13 cellular contexts compared by ENCODE assay signal in genomic region chr6:31143148-31143547, GRCh38. TPM values are rescaled to one million over a fixed set of nuclear protein-coding genes. Genes with fewer than 3 reads are reported as not detected.
DNase-seq lines count a peak whose midpoint lies in the region; ATAC-seq and TF ChIP-seq lines count a peak whose summit lies in the region.
"Had no signal": no experiment of that assay in that cellular context is flagged by ENCODE, and none has a peak within 500 bp of the region (broad histone marks: within the 10 kb centered on the region; RNA-seq: fewer than 3 reads in every experiment).

No MANE protein-coding gene starts in this region.

- H3K36me3 ChIP-seq in H7 (replicated peaks; ENCODE audit: control insufficient read depth, insufficient read depth, low read length) (peaks cover 20% of the 10 kb centered on the region), mammary epithelial cell (ENCODE audit: insufficient read depth, low read length) (no peaks in the 10 kb centered on the region)

- CTCF ChIA-PET in mammary epithelial cell (lab: Charles Lee; ENCODE audit: low non-redundant PET), result no interaction called here

- intact Hi-C loops in mammary epithelial cell (cut with micrococcal nuclease), result no loop called here

- H3K4me1 ChIP-seq in mammary epithelial cell (ENCODE audit: insufficient read depth, low read length), result peaks cover 19% of the 10 kb centered on the region

- no peaks in the 10 kb centered on the region for H4K20me1 ChIP-seq in mammary epithelial cell (ENCODE audit: insufficient read depth, low read length)

- no peak for TF ChIP-seq CTCF in mammary epithelial cell (conservative IDR thresholded peaks at IDR 0.05 in 1 of 2, IDR thresholded peaks at IDR 0.05 in 1 of 2; ENCODE audit: extremely low read depth in 1 of 2, insufficient read depth in 1 of 2, low read depth in 1 of 2, low read length in 2 of 2)

- H3K27me3 ChIP-seq in H7 (ENCODE audit: control insufficient read depth, insufficient read depth, low read length) (no peaks in the 10 kb centered on the region), mammary epithelial cell (ENCODE audit: insufficient read depth, low read length) (no peaks in the 10 kb centered on the region)

- no peak overlapping the region for H2AFZ ChIP-seq in mammary epithelial cell (ENCODE audit: low read depth, low read length)

- H3K9me3 ChIP-seq in mammary epithelial cell (replicated peaks; ENCODE audit: insufficient read depth, low read length), result no peaks in the 10 kb centered on the region

- H3K4me3 ChIP-seq in H7 (ENCODE audit: insufficient read depth, low read depth, low read length) (no peak overlapping the region), mammary epithelial cell (replicated peaks in 1 of 3; ENCODE audit: insufficient read depth in 1 of 3, low read depth in 2 of 3, low read length in 3 of 3) (no peak overlapping the region), skeletal muscle cell (ENCODE audit: low read depth, low read length) (no peak overlapping the region)

- no peak overlapping the region for H3K27ac ChIP-seq in mammary epithelial cell (ENCODE audit: insufficient read depth, low read depth, low read length)

- ATAC-seq in GM21576 (IDR thresholded peaks at IDR 0.05; ENCODE audit: unreplicated experiment), result no peak
- ATAC-seq: PC-3 had no signal

- BruUV-seq in mammary epithelial cell (replicated peaks; lab: Mats Ljungman, UMichigan), result no TSS peak

- DNase-seq in H7, result peak; percentile 94
- DNase-seq in mammary epithelial cell, result peak; percentile 37
- peak; percentile 82 for DNase-seq in hepatic stellate cell (ENCODE audit: low spot score)
- peak; percentile 79 for DNase-seq in skeletal muscle cell (ENCODE audit: low read depth)
- no peak for DNase-seq in NCI-H2196 (lab: John Stamatoyannopoulos, UW; ENCODE audit: unreplicated experiment)
- no peak for DNase-seq in DMS114 treated with DMSO at 0.1 percent for 48 hours (lab: John Stamatoyannopoulos, UW; ENCODE audit: unreplicated experiment)
- no peak for DNase-seq in NCI-H2107 treated with DMSO at 0.1 percent for 48 hours (lab: John Stamatoyannopoulos, UW; ENCODE audit: unreplicated experiment)
- DNase-seq: activated CD4-positive, alpha-beta T cell treated with anti-CD3 and anti-CD28 coated beads for 1 hour; activated naive CD8-positive, alpha-beta T cell treated with anti-CD3 and anti-CD28 coated beads, Interleukin-2, amount 10 ng/mL, durations not matched to agents 7 days and 5 days; DMS53; nucleus accumbens; PC-3 had no signal

- H3K4me2 ChIP-seq in mammary epithelial cell (ENCODE audit: insufficient read depth, low read depth, low read length), result no peak overlapping the region

- dilution Hi-C loops in mammary epithelial cell (cut with HindIII; ENCODE audit: low sequenced_read_pairs), result no loop called here

- in situ Hi-C loops in mammary epithelial cell (cut with MboI; ENCODE audit: low sequenced_read_pairs in 2 of 2), result no loop called here

- 22% methylated on average over 9 of the region's 11 CpGs for WGBS in mammary epithelial cell (ENCODE audit: low coverage, missing lambda C conversion rate)

- no peak overlapping the region for H3K9ac ChIP-seq in mammary epithelial cell (ENCODE audit: insufficient read depth, low read length)

- no peaks in the 10 kb centered on the region for H3K79me2 ChIP-seq in mammary epithelial cell (ENCODE audit: insufficient read depth, low read length)

RNA-seq across cellular contexts. Expression of gene PSORS1C2, which starts 4.3 kb away (rescaled TPM):
- 0.07 TPM in 1 of 2 replicates, not detected in the other for total RNA-seq in H7 (2014; rRNA removed; shearing (Covaris generic))
- total RNA-seq in mammary epithelial cell, result not detected
- not detected for polyA plus RNA-seq in mammary epithelial cell
- not detected for polyA minus RNA-seq in mammary epithelial cell
- total RNA-seq: activated naive CD8-positive, alpha-beta T cell treated with anti-CD3 and anti-CD28 coated beads, Interleukin-2, amount 10 ng/mL, durations not matched to agents 7 days and 5 days; PC-3 had no signal

RNA-seq across cellular contexts. Expression of gene CCHCR1, which starts 14.5 kb away (rescaled TPM):
- 54.0 and 74.8 TPM in 2 replicates for total RNA-seq in H7 (2014; rRNA removed; shearing (Covaris generic))
- 10 to 100 TPM; 12.8 to 24.0 TPM for total RNA-seq in mammary epithelial cell
- polyA plus RNA-seq in mammary epithelial cell, result 15.0 TPM
- polyA minus RNA-seq in mammary epithelial cell, result 15.7 TPM

RNA-seq across cellular contexts. Expression of gene TCF19, which starts 15.2 kb away (rescaled TPM):
- 26.8 and 34.3 TPM in 2 replicates for total RNA-seq in H7 (2014; rRNA removed; shearing (Covaris generic))
- 10 to 100 TPM in 1 of 2 donors, 1 to 10 TPM in 1; 5.5 to 29.7 TPM for total RNA-seq in mammary epithelial cell
- polyA plus RNA-seq in mammary epithelial cell, result 25.9 TPM
- 35.6 TPM for polyA minus RNA-seq in mammary epithelial cell

RNA-seq across cellular contexts. Expression of gene CDSN, which starts 22.9 kb away (rescaled TPM):
- total RNA-seq in H7 (2014; rRNA removed; shearing (Covaris generic)), result not detected in 2 replicates
- total RNA-seq in mammary epithelial cell, result 1 to 10 TPM in 1 of 2 donors, under 1 TPM in 1; 0.80 to 1.2 TPM
- 2.8 TPM for polyA plus RNA-seq in mammary epithelial cell
- 4.7 TPM for polyA minus RNA-seq in mammary epithelial cell
- total RNA-seq: activated naive CD8-positive, alpha-beta T cell treated with anti-CD3 and anti-CD28 coated beads, Interleukin-2, amount 10 ng/mL, durations not matched to agents 7 days and 5 days had no signal

RNA-seq across cellular contexts. Expression of gene POU5F1, which starts 27.3 kb away (rescaled TPM):
- total RNA-seq in H7 (2014; rRNA removed; shearing (Covaris generic)), result 4,433 and 5,140 TPM in 2 replicates
- 1 to 10 TPM; 1.0 to 3.6 TPM for total RNA-seq in mammary epithelial cell
- 2.6 TPM for polyA plus RNA-seq in mammary epithelial cell
- 1.3 TPM for polyA minus RNA-seq in mammary epithelial cell
- total RNA-seq: PC-3 had no signal

Comparison
In these comparisons a context has a peak if more than half of its experiments do, and no peak if none do; other contexts are left out.
1. DNase-seq: peak in H7 (single experiment), mammary epithelial cell (single experiment), hepatic stellate cell (single experiment) and skeletal muscle cell (single experiment); none in NCI-H2196 (single experiment), DMS114 treated with DMSO at 0.1 percent for 48 hours (single experiment) and NCI-H2107 treated with DMSO at 0.1 percent for 48 hours (single experiment).